ENCODE assay signal across 9 cellular contexts in genomic region chr1:23727362-23727811, GRCh38. TPM values are rescaled to one million over a fixed set of nuclear protein-coding genes. Genes with fewer than 3 reads are reported as not detected.
DNase-seq lines count a peak whose midpoint lies in the region; ATAC-seq and TF ChIP-seq lines count a peak whose summit lies in the region.
"Had no signal": no experiment of that assay in that cellular context is flagged by ENCODE, and none has a peak within 500 bp of the region (broad histone marks: within the 10 kb centered on the region; RNA-seq: fewer than 3 reads in every experiment).

No MANE protein-coding gene starts in this region.

- intact Hi-C loops in colonic mucosa (cut with DNase I): no loop called here
- intact Hi-C loops in esophagus muscularis mucosa (cut with DNase I): no loop called here

- H3K4me1 Mint-ChIP-seq in naive B cell: peaks cover 42 to 61% (median 51%) of the 10 kb centered on the region in 3 donors
- H3K4me1 Mint-ChIP-seq in activated T-cell treated with anti-CD3 and anti-CD28 coated beads, Interleukin-2, amount 50 U/mL, for 72 hours (ENCODE audit: low read depth): peaks cover 13% of the 10 kb centered on the region

- peak overlapping the region in 5 of 6 donors; percentile 75 to 99 (median 98) for H3K27ac Mint-ChIP-seq in naive B cell
- no peak overlapping the region for H3K27ac Mint-ChIP-seq in activated T-cell treated with anti-CD3 and anti-CD28 coated beads, Interleukin-2, amount 50 U/mL, for 72 hours
- H3K27ac Mint-ChIP-seq: activated naive CD8-positive, alpha-beta T cell had no signal

- H3K4me3 Mint-ChIP-seq in naive B cell: peak overlapping the region in 6 of 8 donors; percentile 77 to 92 (median 84)
- H3K4me3 Mint-ChIP-seq in activated T-cell treated with anti-CD3 and anti-CD28 coated beads, Interleukin-2, amount 50 U/mL, for 72 hours: no peak overlapping the region
- H3K4me3 Mint-ChIP-seq: activated naive CD8-positive, alpha-beta T cell had no signal

- TF ChIP-seq POLR2A in esophagus muscularis mucosa (IDR thresholded peaks at IDR 0.05; ENCODE audit: low read depth): no peak

- H3K4me3 ChIP-seq in colonic mucosa (no peak overlapping the region), esophagus muscularis mucosa (no peak overlapping the region)

- DNase-seq in colonic mucosa: peak; percentile 59
- no peak for DNase-seq in naive B cell
- no peak for DNase-seq in esophagus muscularis mucosa (ENCODE audit: extremely low spot score)
- DNase-seq in activated T-cell treated with anti-CD3 and anti-CD28 coated beads, Interleukin-2, amount 50 U/mL, for 72 hours: no peak
- DNase-seq in NCI-H2227 (lab: John Stamatoyannopoulos, UW; ENCODE audit: unreplicated experiment): no peak

- H3K4me1 ChIP-seq in colonic mucosa (peaks cover 10% of the 10 kb centered on the region), esophagus muscularis mucosa (peaks cover 8 to 14% (median 8%) of the 10 kb centered on the region in 4 donors)

- peaks cover 0 to 5% (median 0%) of the 10 kb centered on the region in 7 donors for H3K9me3 Mint-ChIP-seq in naive B cell
- H3K9me3 Mint-ChIP-seq in activated T-cell treated with anti-CD3 and anti-CD28 coated beads, Interleukin-2, amount 50 U/mL, for 72 hours: no peaks in the 10 kb centered on the region

- 61% methylated on average over 9 of the region's 9 CpGs for WGBS in esophagus muscularis mucosa

- TF ChIP-seq CTCF in C4-2B (conservative IDR thresholded peaks at IDR 0.05) (no peak), colonic mucosa (IDR thresholded peaks at IDR 0.05) (no peak), esophagus muscularis mucosa (IDR thresholded peaks at IDR 0.05) (no peak)

- TF ChIP-seq EP300 in esophagus muscularis mucosa (IDR thresholded peaks at IDR 0.05): no peak

- H3K27me3 ChIP-seq in colonic mucosa (no peaks in the 10 kb centered on the region), esophagus muscularis mucosa (no peaks in the 10 kb centered on the region)

- H3K27ac ChIP-seq in C4-2B: peak overlapping the region; percentile 85
- peak overlapping the region; percentile 36 for H3K27ac ChIP-seq in colonic mucosa
- peak overlapping the region in 1 of 4 donors; percentile 22 for H3K27ac ChIP-seq in esophagus muscularis mucosa (replicated peaks in 1 of 4)

- peak overlapping the region in 1 of 2 donors; percentile 58 for H3K9ac ChIP-seq in colonic mucosa (ENCODE audit: low read depth in 2 of 2, low read length in 2 of 2)

- no peaks in the 10 kb centered on the region for H3K36me3 ChIP-seq in colonic mucosa
- no peaks in the 10 kb centered on the region for H3K36me3 ChIP-seq in esophagus muscularis mucosa

- no peaks in the 10 kb centered on the region for H3K36me3 Mint-ChIP-seq in naive B cell
- peaks cover 0 to 2% of the 10 kb centered on the region in 2 donors for H3K36me3 Mint-ChIP-seq in activated T-cell treated with anti-CD3 and anti-CD28 coated beads, Interleukin-2, amount 50 U/mL, for 72 hours (ENCODE audit: insufficient read depth in 2 of 2)
- H3K36me3 Mint-ChIP-seq: activated naive CD8-positive, alpha-beta T cell had no signal

- no peaks in the 10 kb centered on the region for H3K27me3 Mint-ChIP-seq in naive B cell
- H3K27me3 Mint-ChIP-seq in activated T-cell treated with anti-CD3 and anti-CD28 coated beads, Interleukin-2, amount 50 U/mL, for 72 hours (ENCODE audit: low read depth): no peaks in the 10 kb centered on the region
- H3K27me3 Mint-ChIP-seq: activated naive CD8-positive, alpha-beta T cell had no signal

- ATAC-seq in HG03442 (IDR thresholded peaks at IDR 0.05; ENCODE audit: unreplicated experiment): peak; percentile 48
- no peak for ATAC-seq in naive B cell (ENCODE audit: low read depth in 2 of 2)
- ATAC-seq in HG03520 (IDR thresholded peaks at IDR 0.05; ENCODE audit: unreplicated experiment): no peak
- no peak for ATAC-seq in activated T-cell treated with anti-CD3 and anti-CD28 coated beads, Interleukin-2, amount 50 U/mL, for 72 hours (replicated peaks in 1 of 2)

- H3K9me3 ChIP-seq in colonic mucosa: no peaks in the 10 kb centered on the region
- H3K9me3 ChIP-seq in esophagus muscularis mucosa: no peaks in the 10 kb centered on the region

RNA-seq across cellular contexts. Expression of gene ELOA, which starts 15.9 kb away (rescaled TPM):
- total RNA-seq in colonic mucosa (10 to 100 TPM; 32.6 to 33.0 TPM), esophagus muscularis mucosa (10 to 100 TPM; 35.7 to 45.4 (median 39.1) TPM)
- polyA plus RNA-seq in naive B cell (ENCODE audit: low read depth in 6 of 6): 10 to 100 TPM; 15.5 to 74.6 (median 46.1) TPM
- 10 to 100 TPM; 32.4 to 34.1 TPM for total RNA-seq in activated T-cell treated with anti-CD3 and anti-CD28 coated beads, Interleukin-2, amount 50 U/mL, for 72 hours

RNA-seq across cellular contexts. Expression of gene RPL11, which starts 35.8 kb away (rescaled TPM):
- total RNA-seq in colonic mucosa (100 to 1,000 TPM; 871 to 897 TPM), esophagus muscularis mucosa (1,000 to 10,000 TPM in 1 of 4 donors, 100 to 1,000 TPM in 3; 706 to 1,125 (median 899) TPM)
- polyA plus RNA-seq in naive B cell (ENCODE audit: low read depth in 6 of 6): 1,000 to 10,000 TPM; 1,123 to 1,541 (median 1,429) TPM
- 1,000 to 10,000 TPM; 1,532 to 1,644 TPM for total RNA-seq in activated T-cell treated with anti-CD3 and anti-CD28 coated beads, Interleukin-2, amount 50 U/mL, for 72 hours

RNA-seq across cellular contexts. Expression of gene PITHD1, which starts 50.8 kb away (rescaled TPM):
- total RNA-seq in colonic mucosa (10 to 100 TPM; 51.5 to 51.6 TPM), esophagus muscularis mucosa (10 to 100 TPM; 43.6 to 66.6 (median 56.0) TPM)
- polyA plus RNA-seq in naive B cell (ENCODE audit: low read depth in 6 of 6): 100 to 1,000 TPM in 2 of 6 donors, 10 to 100 TPM in 4; 64.4 to 110 (median 89.0) TPM
- total RNA-seq in activated T-cell treated with anti-CD3 and anti-CD28 coated beads, Interleukin-2, amount 50 U/mL, for 72 hours: 100 to 1,000 TPM in 1 of 2 donors, 10 to 100 TPM in 1; 83.2 to 107 TPM

Comparison
In these comparisons a context has a peak if more than half of its experiments do, and no peak if none do; other contexts are left out.
1. H3K4me3 Mint-ChIP-seq: peak in naive B cell (6 of 8); none in activated T-cell treated with anti-CD3 and anti-CD28 coated beads, Interleukin-2, amount 50 U/mL, for 72 hours (0 of 2).